Comparison of ENCODE assay signal across 1 cellular context in genomic region chr17:51229889-51230288, GRCh38.
TF ChIP-seq lines count a peak whose summit lies in the region.

No MANE protein-coding gene starts in this region.

TF ChIP-seq in GM12878, 131 proteins besides CTCF, POLR2A, EP300 and RAD21:
- TF ChIP-seq SREBF2 (IDR thresholded peaks at IDR 0.05; ENCODE audit: low read length) (no peak), EZH2 (IDR thresholded peaks at IDR 0.05; ENCODE audit: borderline replicate concordance, control insufficient read depth, low read depth, low read length) (no peak), NKRF (conservative IDR thresholded peaks at IDR 0.05) (no peak), MYB (IDR thresholded peaks at IDR 0.05; ENCODE audit: borderline replicate concordance, low read depth, low read length) (no peak), BACH1 (IDR thresholded peaks at IDR 0.05; ENCODE audit: borderline replicate concordance) (no peak), YY1 (IDR thresholded peaks at IDR 0.05; ENCODE audit: low read depth, low read length) (no peak)
- TF ChIP-seq, protein P1, sequence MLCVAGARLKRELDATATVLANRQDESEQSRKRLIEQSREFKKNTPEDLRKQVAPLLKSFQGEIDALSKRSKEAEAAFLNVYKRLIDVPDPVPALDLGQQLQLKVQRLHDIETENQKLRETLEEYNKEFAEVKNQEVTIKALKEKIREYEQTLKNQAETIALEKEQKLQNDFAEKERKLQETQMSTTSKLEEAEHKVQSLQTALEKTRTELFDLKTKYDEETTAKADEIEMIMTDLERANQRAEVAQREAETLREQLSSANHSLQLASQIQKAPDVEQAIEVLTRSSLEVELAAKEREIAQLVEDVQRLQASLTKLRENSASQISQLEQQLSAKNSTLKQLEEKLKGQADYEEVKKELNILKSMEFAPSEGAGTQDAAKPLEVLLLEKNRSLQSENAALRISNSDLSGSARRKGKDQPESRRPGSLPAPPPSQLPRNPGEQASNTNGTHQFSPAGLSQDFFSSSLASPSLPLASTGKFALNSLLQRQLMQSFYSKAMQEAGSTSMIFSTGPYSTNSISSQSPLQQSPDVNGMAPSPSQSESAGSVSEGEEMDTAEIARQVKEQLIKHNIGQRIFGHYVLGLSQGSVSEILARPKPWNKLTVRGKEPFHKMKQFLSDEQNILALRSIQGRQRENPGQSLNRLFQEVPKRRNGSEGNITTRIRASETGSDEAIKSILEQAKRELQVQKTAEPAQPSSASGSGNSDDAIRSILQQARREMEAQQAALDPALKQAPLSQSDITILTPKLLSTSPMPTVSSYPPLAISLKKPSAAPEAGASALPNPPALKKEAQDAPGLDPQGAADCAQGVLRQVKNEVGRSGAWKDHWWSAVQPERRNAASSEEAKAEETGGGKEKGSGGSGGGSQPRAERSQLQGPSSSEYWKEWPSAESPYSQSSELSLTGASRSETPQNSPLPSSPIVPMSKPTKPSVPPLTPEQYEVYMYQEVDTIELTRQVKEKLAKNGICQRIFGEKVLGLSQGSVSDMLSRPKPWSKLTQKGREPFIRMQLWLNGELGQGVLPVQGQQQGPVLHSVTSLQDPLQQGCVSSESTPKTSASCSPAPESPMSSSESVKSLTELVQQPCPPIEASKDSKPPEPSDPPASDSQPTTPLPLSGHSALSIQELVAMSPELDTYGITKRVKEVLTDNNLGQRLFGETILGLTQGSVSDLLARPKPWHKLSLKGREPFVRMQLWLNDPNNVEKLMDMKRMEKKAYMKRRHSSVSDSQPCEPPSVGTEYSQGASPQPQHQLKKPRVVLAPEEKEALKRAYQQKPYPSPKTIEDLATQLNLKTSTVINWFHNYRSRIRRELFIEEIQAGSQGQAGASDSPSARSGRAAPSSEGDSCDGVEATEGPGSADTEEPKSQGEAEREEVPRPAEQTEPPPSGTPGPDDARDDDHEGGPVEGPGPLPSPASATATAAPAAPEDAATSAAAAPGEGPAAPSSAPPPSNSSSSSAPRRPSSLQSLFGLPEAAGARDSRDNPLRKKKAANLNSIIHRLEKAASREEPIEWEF (IDR thresholded peaks at IDR 0.05; ENCODE audit: insufficient replicate concordance, low read depth, low read length) = no peak
TF ChIP-seq in GM12878: peak in this region for 0.
